Comparison of ENCODE assay signal across 8 cellular contexts in genomic region chr2:27582695-27583389, GRCh38. TPM values are rescaled to one million over a fixed set of nuclear protein-coding genes. Genes with fewer than 3 reads are reported as not detected.
A peak's percentile ranks its signal among the peaks of the same experiment; 100 is the strongest.
DNase-seq lines count a peak whose midpoint lies in the region; ATAC-seq and TF ChIP-seq lines count a peak whose summit lies in the region.

A gene with protein sequence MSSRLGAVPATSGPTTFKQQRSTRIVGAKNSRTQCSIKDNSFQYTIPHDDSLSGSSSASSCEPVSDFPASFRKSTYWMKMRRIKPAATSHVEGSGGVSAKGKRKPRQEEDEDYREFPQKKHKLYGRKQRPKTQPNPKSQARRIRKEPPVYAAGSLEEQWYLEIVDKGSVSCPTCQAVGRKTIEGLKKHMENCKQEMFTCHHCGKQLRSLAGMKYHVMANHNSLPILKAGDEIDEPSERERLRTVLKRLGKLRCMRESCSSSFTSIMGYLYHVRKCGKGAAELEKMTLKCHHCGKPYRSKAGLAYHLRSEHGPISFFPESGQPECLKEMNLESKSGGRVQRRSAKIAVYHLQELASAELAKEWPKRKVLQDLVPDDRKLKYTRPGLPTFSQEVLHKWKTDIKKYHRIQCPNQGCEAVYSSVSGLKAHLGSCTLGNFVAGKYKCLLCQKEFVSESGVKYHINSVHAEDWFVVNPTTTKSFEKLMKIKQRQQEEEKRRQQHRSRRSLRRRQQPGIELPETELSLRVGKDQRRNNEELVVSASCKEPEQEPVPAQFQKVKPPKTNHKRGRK (plus strand): TSS chr2:27583042. CDS start chr2:27583113, 71 bp downstream.

- H3K4me1 Mint-ChIP-seq in CD4-positive, alpha-beta memory T cell, result peaks cover 37 to 67% (median 46%) of the 10 kb centered on the region in 4 donors
- H3K4me1 Mint-ChIP-seq in activated CD8-positive, alpha-beta T cell treated with anti-CD3 and anti-CD28 coated beads for 36 hours (ENCODE audit: low read depth), result peaks cover 40% of the 10 kb centered on the region

- CTCF ChIA-PET in CD4-positive, alpha-beta memory T cell (lab: Charles Lee; ENCODE audit: partially characterized antibody), result interaction anchor here (0.8 kb wide), 1 partner anchor 101 kb away, joined by 3 read pairs; no protein-coding TSS in a partner anchor
- CTCF ChIA-PET in activated CD8-positive, alpha-beta T cell treated with anti-CD3 and anti-CD28 coated beads for 36 hours (lab: Charles Lee), result interaction anchor here (1.7 kb wide), 1 partner anchor 101 kb away, joined by 4 read pairs; no protein-coding TSS in a partner anchor

- H3K27me3 Mint-ChIP-seq in CD4-positive, alpha-beta memory T cell, result no peaks in the 10 kb centered on the region
- H3K27me3 Mint-ChIP-seq in activated CD8-positive, alpha-beta T cell treated with anti-CD3 and anti-CD28 coated beads for 36 hours, result no peaks in the 10 kb centered on the region

- ATAC-seq in GM19438 (IDR thresholded peaks at IDR 0.05; ENCODE audit: low read depth, unreplicated experiment), result peak; percentile 93
- ATAC-seq in HG03571 (IDR thresholded peaks at IDR 0.05; ENCODE audit: unreplicated experiment), result peak; percentile 88
- peak; percentile 89 for ATAC-seq in activated CD8-positive, alpha-beta T cell treated with anti-CD3 and anti-CD28 coated beads for 36 hours
- ATAC-seq in lung (ENCODE audit: insufficient read depth, low FRiP score), result peak; percentile 89

- POLR2A ChIA-PET in CD4-positive, alpha-beta memory T cell (lab: Charles Lee; ENCODE audit: partially characterized antibody), result interaction anchor here (0.6 to 1.5 kb wide), 7 partner anchors 9 to 213 kb away, joined by 3 to 11 read pairs (median 5); partner anchors contain the start of genes CCDC121, GPN1, NRBP1 and SLC4A1AP
- POLR2A ChIA-PET in activated CD8-positive, alpha-beta T cell treated with anti-CD3 and anti-CD28 coated beads for 36 hours (lab: Charles Lee), result interaction anchor here (0.9 to 2.2 kb wide), 5 partner anchors 9 to 173 kb away, joined by 3 to 8 read pairs (median 5); partner anchors contain the start of genes GPN1, PPM1G, SLC4A1AP and SUPT7L

- peak within 1 kb of the TSS; percentile 90 to 100 (median 95) for H3K4me3 Mint-ChIP-seq in CD4-positive, alpha-beta memory T cell
- peak within 1 kb of the TSS; percentile 97 for H3K4me3 Mint-ChIP-seq in activated CD8-positive, alpha-beta T cell treated with anti-CD3 and anti-CD28 coated beads for 36 hours

- WGBS in lung, 2 donors, result 0 to 1% methylated on average over 38 of the region's 38 CpGs

- H3K9me3 Mint-ChIP-seq in CD4-positive, alpha-beta memory T cell, result peaks cover 0 to 8% (median 2%) of the 10 kb centered on the region in 8 donors
- H3K9me3 Mint-ChIP-seq in activated CD8-positive, alpha-beta T cell treated with anti-CD3 and anti-CD28 coated beads for 36 hours, result peaks cover 18% of the 10 kb centered on the region

- H3K36me3 ChIP-seq in CD4-positive, alpha-beta memory T cell (ENCODE audit: insufficient read depth, low read length), result no peaks in the 10 kb centered on the region
- H3K36me3 ChIP-seq in effector memory CD4-positive, alpha-beta T cell (ENCODE audit: control insufficient read depth, insufficient read depth, low read length), result no peaks in the 10 kb centered on the region
- no peaks in the 10 kb centered on the region for H3K36me3 ChIP-seq in lung (ENCODE audit: control insufficient read depth in 2 of 2, insufficient read depth in 2 of 2, low read length in 2 of 2)

- H3K36me3 Mint-ChIP-seq in CD4-positive, alpha-beta memory T cell, result peaks cover 20% of the 10 kb centered on the region in 2 donors
- peaks cover 20% of the 10 kb centered on the region for H3K36me3 Mint-ChIP-seq in activated CD8-positive, alpha-beta T cell treated with anti-CD3 and anti-CD28 coated beads for 36 hours (ENCODE audit: low read depth)

- peak within 1 kb of the TSS; percentile 70 for H3K27ac ChIP-seq in CD4-positive, alpha-beta memory T cell (ENCODE audit: low read depth, low read length)
- peak within 1 kb of the TSS; percentile 60 for H3K27ac ChIP-seq in effector memory CD4-positive, alpha-beta T cell (ENCODE audit: insufficient read depth, low read length, poor library complexity, severe bottlenecking)
- peak within 1 kb of the TSS; percentile 47 to 89 for H3K27ac ChIP-seq in lung (ENCODE audit: low read depth in 1 of 2, low read length in 1 of 2)

- no peaks in the 10 kb centered on the region for H3K27me3 ChIP-seq in CD4-positive, alpha-beta memory T cell (ENCODE audit: insufficient read depth, low read length)
- H3K27me3 ChIP-seq in effector memory CD4-positive, alpha-beta T cell (replicated peaks; ENCODE audit: control insufficient read depth, insufficient read depth, low read length, poor library complexity, severe bottlenecking), result no peaks in the 10 kb centered on the region
- H3K27me3 ChIP-seq in lung (ENCODE audit: control insufficient read depth, insufficient read depth), result no peaks in the 10 kb centered on the region

- no peak for TF ChIP-seq CTCF in activated CD8-positive, alpha-beta T cell treated with anti-CD3 and anti-CD28 coated beads for 36 hours (IDR thresholded peaks at IDR 0.05)
- TF ChIP-seq CTCF in lung (IDR thresholded peaks at IDR 0.05; ENCODE audit: control extremely low read depth, extremely low read depth), result no peak

- DNase-seq in CD4-positive, alpha-beta memory T cell, result peak; percentile 73 to 81 (median 78)
- peak; percentile 99 for DNase-seq in NCI-H82 (lab: John Stamatoyannopoulos, UW)
- peak; percentile 93 for DNase-seq in activated CD8-positive, alpha-beta T cell treated with anti-CD3 and anti-CD28 coated beads for 36 hours
- DNase-seq in effector memory CD4-positive, alpha-beta T cell, result peak; percentile 60 to 77 (median 72)
- DNase-seq in lung (ENCODE audit: low spot score), result peak; percentile 92
- peak; percentile 68 to 84 (median 76) for DNase-seq in stimulated activated CD4-positive, alpha-beta T cell treated with anti-CD3 and anti-CD28 coated beads, TNF-alpha, amount 100 ng/mL, for 24 hours (ENCODE audit: low read depth in 3 of 3)

- H3K27ac Mint-ChIP-seq in CD4-positive, alpha-beta memory T cell, result peak within 1 kb of the TSS; percentile 86 to 99 (median 97)
- H3K27ac Mint-ChIP-seq in activated CD8-positive, alpha-beta T cell treated with anti-CD3 and anti-CD28 coated beads for 36 hours, result peak within 1 kb of the TSS; percentile 95

- peak within 1 kb of the TSS; percentile 59 to 96 for H3K4me3 ChIP-seq in CD4-positive, alpha-beta memory T cell (ENCODE audit: low read length in 2 of 2)
- H3K4me3 ChIP-seq in effector memory CD4-positive, alpha-beta T cell (ENCODE audit: insufficient read depth, low read depth, low read length, poor library complexity, severe bottlenecking), result peak within 1 kb of the TSS; percentile 55
- H3K4me3 ChIP-seq in lung, result peak within 1 kb of the TSS; percentile 68

- H3K4me1 ChIP-seq in CD4-positive, alpha-beta memory T cell (ENCODE audit: insufficient read depth, low read length), result peaks cover 50% of the 10 kb centered on the region
- peaks cover 28% of the 10 kb centered on the region for H3K4me1 ChIP-seq in effector memory CD4-positive, alpha-beta T cell (ENCODE audit: control insufficient read depth, insufficient read depth, low read length, poor library complexity, severe bottlenecking)
- peaks cover 5 to 14% of the 10 kb centered on the region in 2 donors for H3K4me1 ChIP-seq in lung (ENCODE audit: control insufficient read depth in 2 of 2, insufficient read depth in 2 of 2, low read length in 2 of 2)

- no peaks in the 10 kb centered on the region for H3K9me3 ChIP-seq in CD4-positive, alpha-beta memory T cell (ENCODE audit: control insufficient read depth in 1 of 2, low read length in 2 of 2)
- no peaks in the 10 kb centered on the region for H3K9me3 ChIP-seq in effector memory CD4-positive, alpha-beta T cell (ENCODE audit: control insufficient read depth, low read length)
- peaks cover 3 to 5% of the 10 kb centered on the region in 2 donors for H3K9me3 ChIP-seq in lung (ENCODE audit: control insufficient read depth in 2 of 2, insufficient read depth in 1 of 2, low read length in 1 of 2)

- intact Hi-C loops in CD4-positive, alpha-beta memory T cell (cut with micrococcal nuclease), result loop anchor here (1.0 to 2.0 kb wide), 2 partner anchors 94 to 152 kb away; partner anchors contain the start of gene IFT172
- intact Hi-C loops in activated CD8-positive, alpha-beta T cell treated with anti-CD3 and anti-CD28 coated beads for 36 hours (cut with micrococcal nuclease), result no loop called here

RNA-seq across cellular contexts. Expression of the gene that starts here (rescaled TPM):
- 10 to 100 TPM; 51.9 to 66.2 TPM for total RNA-seq in CD4-positive, alpha-beta memory T cell
- polyA plus RNA-seq in CD4-positive, alpha-beta memory T cell, result 10 to 100 TPM; 36.8 to 38.5 TPM
- total RNA-seq in activated CD8-positive, alpha-beta T cell treated with anti-CD3 and anti-CD28 coated beads for 36 hours, result 10 to 100 TPM; 29.2 to 31.5 TPM
- 10 to 100 TPM; 25.0 to 64.9 TPM for total RNA-seq in lung
- polyA plus RNA-seq in lung, result 10 to 100 TPM; 10.5 to 12.2 TPM

Comparison
In these comparisons a context has a peak if more than half of its experiments do, and no peak if none do; other contexts are left out.
1. Peak in every context shown above with its lines: DNase-seq, ATAC-seq, H3K4me3 ChIP-seq and H3K27ac ChIP-seq.